ENCODE assay signal across 15 cellular contexts in the genomic region with DNA sequence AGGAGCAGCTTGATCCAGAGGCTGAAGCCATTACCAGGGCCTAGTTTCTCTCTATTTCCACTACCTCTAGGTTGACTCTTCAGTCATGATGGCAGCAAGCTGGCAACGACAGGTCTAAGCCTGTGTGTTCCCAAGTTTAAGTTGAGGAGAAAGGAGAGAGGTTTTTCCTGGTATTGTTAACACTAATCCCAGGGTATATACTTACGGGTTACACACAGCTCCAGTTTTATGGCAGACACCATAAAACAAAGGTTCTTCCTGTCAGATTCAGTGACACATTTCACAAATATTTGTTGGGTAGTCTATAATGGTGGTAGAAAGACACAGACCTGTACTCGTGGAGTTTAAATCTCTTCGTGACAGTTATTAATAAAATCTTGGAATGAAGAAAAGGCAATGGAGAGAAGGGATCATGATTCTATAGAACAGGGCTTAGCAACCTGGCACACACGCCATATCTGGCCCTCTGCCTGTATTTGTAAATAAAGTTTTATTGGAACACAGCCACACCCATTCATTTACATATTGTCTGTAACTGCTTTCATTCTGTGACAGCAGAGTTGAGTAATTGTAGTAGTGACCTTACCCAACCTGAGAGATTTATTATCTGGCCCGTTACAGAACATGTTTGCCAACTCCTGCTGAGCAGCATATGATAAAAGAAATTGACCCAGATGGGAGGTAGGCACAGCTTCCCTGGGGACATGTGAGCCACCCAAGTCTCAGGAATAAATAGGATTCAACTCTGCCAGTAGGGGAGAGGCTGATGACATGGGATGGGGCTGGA.
DNase-seq lines count a peak whose midpoint lies in the region; ATAC-seq and TF ChIP-seq lines count a peak whose summit lies in the region.
"Had no signal": no experiment of that assay in that cellular context is flagged by ENCODE, and none has a peak within 500 bp of the region (broad histone marks: within the 10 kb centered on the region; RNA-seq: fewer than 3 reads in every experiment).

No MANE protein-coding gene starts in this region.

- no peak for TF ChIP-seq POLR2A in spleen (IDR thresholded peaks at IDR 0.05)

- H3K4me1 ChIP-seq in mucosa of descending colon (ENCODE audit: low read depth) (no peaks in the 10 kb centered on the region), spleen (no peaks in the 10 kb centered on the region)

- no peaks in the 10 kb centered on the region for H3K9me3 ChIP-seq in mucosa of descending colon
- H3K9me3 ChIP-seq in spleen: peaks cover 0 to 20% (median 0%) of the 10 kb centered on the region in 8 donors
- H3K9me3 ChIP-seq: BLaER1 had no signal

- H3K4me3 ChIP-seq in LNCaP clone FGC (ENCODE audit: low read depth, low read length) (no peak overlapping the region), mucosa of descending colon (no peak overlapping the region), spleen (no peak overlapping the region)
- H3K4me3 ChIP-seq: BLaER1, GM23248 had no signal

- peak; percentile 72 for ATAC-seq in mucosa of descending colon
- ATAC-seq in HG02798 (IDR thresholded peaks at IDR 0.05; ENCODE audit: poor library complexity, unreplicated experiment): no peak

- DNase-seq in EH (ENCODE audit: low read depth) (peak; percentile 8), LNCaP clone FGC (ENCODE audit: low read depth) (peak; percentile 71), mucosa of descending colon (no peak), OCI-M2 (lab: John Stamatoyannopoulos, UW; ENCODE audit: unreplicated experiment) (no peak), spleen (no peak)
- DNase-seq: GF-D8, GM23248, HFFc6, Karpas-422, MV-4-11, NCI-H1436 treated with DMSO at 0.1 percent for 48 hours, NCI-H446 treated with DMSO at 0.1 percent for 48 hours had no signal

- no peaks in the 10 kb centered on the region for H3K36me3 ChIP-seq in mucosa of descending colon (ENCODE audit: low read depth)
- no peaks in the 10 kb centered on the region for H3K36me3 ChIP-seq in spleen
- H3K36me3 ChIP-seq: BLaER1 had no signal

- TF ChIP-seq CTCF in LNCaP clone FGC (IDR thresholded peaks at IDR 0.05; ENCODE audit: control insufficient read depth, extremely low read depth, insufficient read depth): no peak
- no peak for TF ChIP-seq CTCF in VCaP (conservative IDR thresholded peaks at IDR 0.05)
- TF ChIP-seq CTCF in mucosa of descending colon (IDR thresholded peaks at IDR 0.05): no peak
- TF ChIP-seq CTCF in spleen (IDR thresholded peaks at IDR 0.05 in 8 of 11, conservative IDR thresholded peaks at IDR 0.05 in 3 of 11): no peak

- WGBS in spleen, 5 donors: 57 to 69% (median 59%) methylated on average over 6 of the region's 6 CpGs

- H3K27ac ChIP-seq in VCaP (peak overlapping the region; percentile 51), spleen (no peak overlapping the region)
- H3K27ac ChIP-seq: BLaER1, GM23248 had no signal

- intact Hi-C loops in mucosa of descending colon (cut with DNase I, micrococcal nuclease): no loop called here
- intact Hi-C loops in spleen (cut with DNase I; ENCODE audit: low total_unique reads): no loop called here

- H3K27me3 ChIP-seq in spleen (replicated peaks in 1 of 7): no peaks in the 10 kb centered on the region
- H3K27me3 ChIP-seq: BLaER1 had no signal

Comparison
In these comparisons a context has a peak if more than half of its experiments do, and no peak if none do; other contexts are left out.
1. DNase-seq: peak in EH (single experiment) and LNCaP clone FGC (single experiment); none in mucosa of descending colon (0 of 3), OCI-M2 (single experiment) and spleen (single experiment).